Comparison of ENCODE assay signal across 17 cellular contexts in genomic region chr10:104767282-104767681, GRCh38.
DNase-seq lines count a peak whose midpoint lies in the region; ATAC-seq and TF ChIP-seq lines count a peak whose summit lies in the region.
"Had no signal": no experiment of that assay in that cellular context is flagged by ENCODE, and none has a peak within 500 bp of the region (broad histone marks: within the 10 kb centered on the region; RNA-seq: fewer than 3 reads in every experiment).

No MANE protein-coding gene starts in this region.

- no peak overlapping the region for H3K4me3 Mint-ChIP-seq in H9
- H3K4me3 Mint-ChIP-seq in WTC11, result no peak overlapping the region
- H3K4me3 Mint-ChIP-seq: B cell; CD8-positive, alpha-beta T cell; IgD-negative memory B cell had no signal

- ATAC-seq in WTC11 (peak; percentile 73), GM18870 (IDR thresholded peaks at IDR 0.05; ENCODE audit: unreplicated experiment) (no peak)
- ATAC-seq: CD8-positive, alpha-beta T cell had no signal

- H4K8ac ChIP-seq in H9 (replicated peaks; ENCODE audit: insufficient read length, low read depth, low read length), result no peak overlapping the region

- H3K9me3 ChIP-seq in H9 (ENCODE audit: control insufficient read depth, low read depth, low read length) (no peaks in the 10 kb centered on the region), MG63 (no peaks in the 10 kb centered on the region)
- H3K9me3 ChIP-seq: BLaER1 treated with 17β-estradiol and CSF1 and Interleukin-3, amounts not matched to agents 10 nM and 100 nM had no signal

- H3K36me3 ChIP-seq in MG63, result no peaks in the 10 kb centered on the region
- H3K36me3 ChIP-seq: BLaER1 treated with 17β-estradiol and CSF1 and Interleukin-3, amounts not matched to agents 10 nM and 100 nM had no signal

- H2BK15ac ChIP-seq in H9 (ENCODE audit: low read depth, low read length), result no peak overlapping the region

- no peaks in the 10 kb centered on the region for H4K20me1 ChIP-seq in H9 (ENCODE audit: control insufficient read depth, insufficient read depth, insufficient read length)
- H4K20me1 ChIP-seq: BLaER1 treated with 17β-estradiol and CSF1 and Interleukin-3, amounts not matched to agents 10 nM and 100 nM had no signal

- peak overlapping the region; percentile 51 for H3K4me2 ChIP-seq in H9 (ENCODE audit: insufficient read depth, insufficient read length, low read length)
- H3K4me2 ChIP-seq: BLaER1 treated with 17β-estradiol and CSF1 and Interleukin-3, amounts not matched to agents 10 nM and 100 nM had no signal

- H3K9ac ChIP-seq in H9 (ENCODE audit: extremely low read depth, insufficient read length, low read length), result no peak overlapping the region
- H3K9ac ChIP-seq: BLaER1 treated with 17β-estradiol and CSF1 and Interleukin-3, amounts not matched to agents 10 nM and 100 nM had no signal

- H3K27ac ChIP-seq in H9 (ENCODE audit: insufficient read length, low read depth, low read length), result no peak overlapping the region
- H3K27ac ChIP-seq: BLaER1 treated with 17β-estradiol and CSF1 and Interleukin-3, amounts not matched to agents 10 nM and 100 nM; HL-60 had no signal

- no peaks in the 10 kb centered on the region for H3K79me2 ChIP-seq in H9 (ENCODE audit: insufficient read depth, low read length)

- POLR2A ChIA-PET in WTC11 (lab: Charles Lee), result no interaction called here

- CTCF ChIA-PET in WTC11 (lab: Charles Lee), result interaction anchor here (0.5 to 1.1 kb wide), 2 partner anchors 10 to 241 kb away, joined by 3 to 4 read pairs; no protein-coding TSS in a partner anchor

- H3K36me3 Mint-ChIP-seq in H9 (ENCODE audit: insufficient read depth in 1 of 3, low read depth in 3 of 3) (no peaks in the 10 kb centered on the region), WTC11 (no peaks in the 10 kb centered on the region)
- H3K36me3 Mint-ChIP-seq: CD8-positive, alpha-beta T cell; IgD-negative memory B cell had no signal

- DNase-seq in H9 (no peak), WTC11 (ENCODE audit: low spot score) (no peak), iPS-NIHi7 (ENCODE audit: extremely low spot score) (peak; percentile 32), MV-4-11 (lab: John Stamatoyannopoulos, UW) (no peak), MG63 (no peak)
- DNase-seq: CD8-positive, alpha-beta T cell; COR-L47; DMS153; DMS79; GDM1; HCEC 1CT; KBM-7 had no signal

- H3K23me2 ChIP-seq in H9 (ENCODE audit: insufficient read length, low read depth, low read length, poor library complexity, severe bottlenecking), result no peaks in the 10 kb centered on the region

- H3K56ac ChIP-seq in H9 (ENCODE audit: insufficient read length, low read depth, low read length), result no peak overlapping the region

- no peaks in the 10 kb centered on the region for H3K79me1 ChIP-seq in H9 (ENCODE audit: insufficient read depth, low read depth, low read length, poor library complexity, severe bottlenecking)

- no peak overlapping the region for H2BK5ac ChIP-seq in H9 (ENCODE audit: insufficient read length, low read length)

- H4K91ac ChIP-seq in H9 (ENCODE audit: insufficient read length, low read depth, low read length), result no peak overlapping the region

- H3K18ac ChIP-seq in H9 (ENCODE audit: insufficient read length, low read depth, low read length), result no peak overlapping the region

- H2BK120ac ChIP-seq in H9 (ENCODE audit: low read depth, low read length, poor library complexity, severe bottlenecking), result no peak overlapping the region

- H2BK12ac ChIP-seq in H9 (ENCODE audit: insufficient read length, low read depth, low read length), result no peak overlapping the region

- no peak for TF ChIP-seq CTCF in H9 (conservative IDR thresholded peaks at IDR 0.05)
- no peak for TF ChIP-seq CTCF in WTC11 (IDR thresholded peaks at IDR 0.05)

- WGBS in H9 (ENCODE audit: extremely low coverage, insufficient read length, low lambda C conversion rate), result no CpG with 5 or more reads among the region's 2 CpGs

- H3K27me3 ChIP-seq in H9 (ENCODE audit: insufficient read depth, low read length), result no peaks in the 10 kb centered on the region; the same call in 1 of the 2 replicates
- H3K27me3 ChIP-seq in MG63, result no peaks in the 10 kb centered on the region
- H3K27me3 ChIP-seq: BLaER1 treated with 17β-estradiol and CSF1 and Interleukin-3, amounts not matched to agents 10 nM and 100 nM had no signal

- H3K4me3 ChIP-seq in MG63, result no peak overlapping the region
- H3K4me3 ChIP-seq: BLaER1 treated with 17β-estradiol and CSF1 and Interleukin-3, amounts not matched to agents 10 nM and 100 nM had no signal

- H3K4me1 Mint-ChIP-seq in H9 (peaks cover 14 to 22% of the 10 kb centered on the region in 2 experiments), WTC11 (peaks cover 22% of the 10 kb centered on the region)
- H3K4me1 Mint-ChIP-seq: B cell, IgD-negative memory B cell had no signal

- H3K4ac ChIP-seq in H9 (ENCODE audit: low read depth, low read length), result no peak overlapping the region

- H3K9me3 Mint-ChIP-seq in H9, result no peaks in the 10 kb centered on the region
- no peaks in the 10 kb centered on the region for H3K9me3 Mint-ChIP-seq in WTC11
- H3K9me3 Mint-ChIP-seq: CD8-positive, alpha-beta T cell had no signal

- H4K5ac ChIP-seq in H9 (ENCODE audit: insufficient read length, low read depth, low read length), result no peak overlapping the region

- H3K27me3 Mint-ChIP-seq in H9 (ENCODE audit: low read depth), result peaks cover 34% of the 10 kb centered on the region
- no peaks in the 10 kb centered on the region; the same call in 1 of the 2 replicates for H3K27me3 Mint-ChIP-seq in WTC11 (ENCODE audit: low read depth)

- no peak overlapping the region for H3T11ph ChIP-seq in H9 (ENCODE audit: low read length)

- no peak overlapping the region for H3K14ac ChIP-seq in H9 (ENCODE audit: insufficient read depth, low read length)

- H2AK5ac ChIP-seq in H9 (ENCODE audit: insufficient read length, low read length), result no peak overlapping the region

- H2BK20ac ChIP-seq in H9 (ENCODE audit: low read depth, low read length, poor library complexity, severe bottlenecking), result no peak overlapping the region

- H3K4me1 ChIP-seq in H9 (ENCODE audit: insufficient read depth, low read length), result no peaks in the 10 kb centered on the region; the same call in 1 of the 2 replicates

- H3K23ac ChIP-seq in H9 (ENCODE audit: insufficient read length, low read depth, low read length), result no peak overlapping the region

- no peak overlapping the region for H3K27ac Mint-ChIP-seq in H9
- no peak overlapping the region for H3K27ac Mint-ChIP-seq in WTC11
- H3K27ac Mint-ChIP-seq: B cell; CD8-positive, alpha-beta T cell; IgD-negative memory B cell had no signal

- H2AFZ ChIP-seq in H9 (ENCODE audit: low read length), result no peak overlapping the region

TF ChIP-seq in WTC11, 78 proteins besides CTCF, POLR2A, EP300 and RAD21:
- TF ChIP-seq SMAD3 (CRISPR knock-in tag; IDR thresholded peaks at IDR 0.05; ENCODE audit: borderline replicate concordance), result no peak
- TF ChIP-seq OVOL2 (CRISPR knock-in tag; IDR thresholded peaks at IDR 0.05; ENCODE audit: borderline replicate concordance), result no peak
- TF ChIP-seq CREB1 (CRISPR knock-in tag; IDR thresholded peaks at IDR 0.05), result no peak
- no peak for TF ChIP-seq ZNF121 (CRISPR knock-in tag; IDR thresholded peaks at IDR 0.05)
- TF ChIP-seq, protein P1, sequence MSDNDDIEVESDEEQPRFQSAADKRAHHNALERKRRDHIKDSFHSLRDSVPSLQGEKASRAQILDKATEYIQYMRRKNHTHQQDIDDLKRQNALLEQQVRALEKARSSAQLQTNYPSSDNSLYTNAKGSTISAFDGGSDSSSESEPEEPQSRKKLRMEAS (CRISPR knock-in tag; IDR thresholded peaks at IDR 0.05), result no peak
- no peak for TF ChIP-seq MXD4 (CRISPR knock-in tag; IDR thresholded peaks at IDR 0.05; ENCODE audit: borderline replicate concordance)
- TF ChIP-seq ZNF138 (CRISPR knock-in tag; conservative IDR thresholded peaks at IDR 0.05), result no peak
- TF ChIP-seq, protein P2, sequence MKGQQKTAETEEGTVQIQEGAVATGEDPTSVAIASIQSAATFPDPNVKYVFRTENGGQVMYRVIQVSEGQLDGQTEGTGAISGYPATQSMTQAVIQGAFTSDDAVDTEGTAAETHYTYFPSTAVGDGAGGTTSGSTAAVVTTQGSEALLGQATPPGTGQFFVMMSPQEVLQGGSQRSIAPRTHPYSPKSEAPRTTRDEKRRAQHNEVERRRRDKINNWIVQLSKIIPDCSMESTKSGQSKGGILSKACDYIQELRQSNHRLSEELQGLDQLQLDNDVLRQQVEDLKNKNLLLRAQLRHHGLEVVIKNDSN (CRISPR knock-in tag; IDR thresholded peaks at IDR 0.05), result no peak
- no peak for TF ChIP-seq ATF2 (CRISPR knock-in tag; IDR thresholded peaks at IDR 0.05; ENCODE audit: borderline replicate concordance, low read depth)
- TF ChIP-seq, protein P3, sequence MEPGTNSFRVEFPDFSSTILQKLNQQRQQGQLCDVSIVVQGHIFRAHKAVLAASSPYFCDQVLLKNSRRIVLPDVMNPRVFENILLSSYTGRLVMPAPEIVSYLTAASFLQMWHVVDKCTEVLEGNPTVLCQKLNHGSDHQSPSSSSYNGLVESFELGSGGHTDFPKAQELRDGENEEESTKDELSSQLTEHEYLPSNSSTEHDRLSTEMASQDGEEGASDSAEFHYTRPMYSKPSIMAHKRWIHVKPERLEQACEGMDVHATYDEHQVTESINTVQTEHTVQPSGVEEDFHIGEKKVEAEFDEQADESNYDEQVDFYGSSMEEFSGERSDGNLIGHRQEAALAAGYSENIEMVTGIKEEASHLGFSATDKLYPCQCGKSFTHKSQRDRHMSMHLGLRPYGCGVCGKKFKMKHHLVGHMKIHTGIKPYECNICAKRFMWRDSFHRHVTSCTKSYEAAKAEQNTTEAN (CRISPR knock-in tag; IDR thresholded peaks at IDR 0.05), result no peak
